ENCODE assay signal across 9 cellular contexts in the genomic region with DNA sequence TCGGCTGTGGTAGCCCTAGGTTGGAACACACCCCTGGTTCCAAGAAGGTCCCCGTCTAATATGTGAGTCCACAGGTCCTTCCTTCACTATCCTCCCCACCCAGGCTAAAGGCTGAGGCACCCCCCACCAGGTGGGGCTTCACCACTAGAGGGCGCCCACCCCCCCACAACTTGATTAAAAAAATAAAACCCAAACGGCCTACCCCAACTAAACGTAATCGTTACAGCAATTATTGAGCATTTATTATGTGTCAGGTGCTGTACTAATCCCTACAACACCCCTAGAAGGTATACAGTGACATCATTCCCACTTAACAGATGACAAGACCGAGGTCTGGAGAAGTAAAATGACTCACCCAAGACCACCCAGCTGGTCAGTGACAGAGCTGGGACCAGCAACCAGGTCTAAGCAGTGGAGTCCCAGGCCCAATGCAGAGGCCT.
DNase-seq lines count a peak whose midpoint lies in the region; ATAC-seq, FAIRE-seq and TF ChIP-seq lines count a peak whose summit lies in the region.
"Had no signal": no experiment of that assay in that cellular context is flagged by ENCODE, and none has a peak within 500 bp of the region (broad histone marks: within the 10 kb centered on the region; RNA-seq: fewer than 3 reads in every experiment).

No MANE protein-coding gene starts in this region.

- H3K9me3 ChIP-seq in PC-9 (ENCODE audit: insufficient read depth, low read depth): no peaks in the 10 kb centered on the region

- H3K4me3 ChIP-seq in PC-9: no peak overlapping the region

- H3K27me3 ChIP-seq in PC-9 (ENCODE audit: insufficient read depth, low read depth): no peaks in the 10 kb centered on the region

- no peaks in the 10 kb centered on the region for H4K20me1 ChIP-seq in PC-9 (ENCODE audit: insufficient read depth)

- FAIRE-seq in GM12892 (lab: Jason Lieb, UNC): no peak
- FAIRE-seq: TTC549 had no signal

- TF ChIP-seq CTCF in PC-9 (conservative IDR thresholded peaks at IDR 0.05): peak; percentile 97

- H3K4me2 ChIP-seq in PC-9: no peak overlapping the region

- no peaks in the 10 kb centered on the region for H3K9me2 ChIP-seq in PC-9 (ENCODE audit: insufficient read depth)

- no peaks in the 10 kb centered on the region for H3K36me3 ChIP-seq in PC-9 (ENCODE audit: low read depth)

- no TSS peak for BruUV-seq in PC-9 (replicated peaks; lab: Mats Ljungman, UMichigan)

- no peaks in the 10 kb centered on the region for H3K79me2 ChIP-seq in PC-9 (ENCODE audit: low read depth)

- no peak overlapping the region for H3K27ac ChIP-seq in PC-9

- POLR2A ChIA-PET in PC-9 (lab: Charles Lee; ENCODE audit: unreplicated experiment): interaction anchor here (0.6 to 0.7 kb wide), 2 partner anchors 38 to 811 kb away, joined by 3 to 4 read pairs; no protein-coding TSS in a partner anchor

- peak; percentile 63 for DNase-seq in GM12892 (ENCODE audit: insufficient read length)
- peak in 1 of 2 experiments; percentile 46 for DNase-seq in PC-9
- DNase-seq in activated naive CD4-positive, alpha-beta T cell (lab: John Stamatoyannopoulos, UW): peak; percentile 16 to 39 (median 26)
- peak; percentile 64 for DNase-seq in hepatic stellate cell (ENCODE audit: low spot score)
- peak; percentile 18 to 31 (median 23) for DNase-seq in stimulated activated CD4-positive, alpha-beta T cell treated with anti-CD3 and anti-CD28 coated beads, TNF-alpha, amount 100 ng/mL, for 4 hours (ENCODE audit: low read depth in 3 of 3)
- no peak for DNase-seq in NCI-H345 (lab: John Stamatoyannopoulos, UW)

- no peak for TF ChIP-seq POLR2A in GM12892 (IDR thresholded peaks at IDR 0.05; ENCODE audit: low read depth, low read length)

- H3K4me1 ChIP-seq in PC-9 (replicated peaks; ENCODE audit: insufficient read depth): 0 out of 2 replicates have a peak, but pooled peaks cover 4% of the 10 kb centered on the region

- H3F3A ChIP-seq in PC-9 (ENCODE audit: insufficient read depth, low read depth): peaks cover 1% of the 10 kb centered on the region; the same call in 1 of the 2 replicates

- CTCF ChIA-PET in PC-9 (lab: Charles Lee): interaction anchor here (1.1 kb wide), 1 partner anchor 122 kb away, joined by 4 read pairs; no protein-coding TSS in a partner anchor

- H2AFZ ChIP-seq in PC-9: no peak overlapping the region

- no peak for ATAC-seq in GM18498 (IDR thresholded peaks at IDR 0.05; ENCODE audit: unreplicated experiment)
- no peak for ATAC-seq in HG03565 (IDR thresholded peaks at IDR 0.05; ENCODE audit: unreplicated experiment)

- intact Hi-C loops in PC-9 (cut with micrococcal nuclease; ENCODE audit: unreplicated experiment): loop anchor here (2.0 to 5.0 kb wide), 3 partner anchors 67 to 422 kb away; a partner anchor contains a TSS
